Comparison of ENCODE assay signal across 8 cellular contexts in genomic region chr2:216690451-216691209, GRCh38. TPM values are rescaled to one million over a fixed set of nuclear protein-coding genes. Genes with fewer than 3 reads are reported as not detected.
DNase-seq lines count a peak whose midpoint lies in the region; ATAC-seq and TF ChIP-seq lines count a peak whose summit lies in the region.

No MANE protein-coding gene starts in this region.

- H4K5ac ChIP-seq in IMR-90 (ENCODE audit: low read depth, low read length): no peak overlapping the region

- no peak for TF ChIP-seq POLR2A in IMR-90 (IDR thresholded peaks at IDR 0.05; ENCODE audit: low read depth, low read length)

- dilution Hi-C loops in IMR-90 (cut with HindIII; ENCODE audit: low sequenced_read_pairs, unreplicated experiment): loop anchor here (25.0 kb wide), 2 partner anchors 472 to 822 kb away; no protein-coding TSS in a partner anchor

- H2BK5ac ChIP-seq in IMR-90 (ENCODE audit: low read depth, low read length, poor library complexity, severe bottlenecking): peak overlapping the region; percentile 63

- no peak for TF ChIP-seq CTCF in A673 (conservative IDR thresholded peaks at IDR 0.05; ENCODE audit: low read depth, low read length)
- TF ChIP-seq CTCF in IMR-90 (conservative IDR thresholded peaks at IDR 0.05; ENCODE audit: low read depth, low read length): no peak

- H3K4me2 ChIP-seq in IMR-90 (ENCODE audit: low read depth, low read length): peak overlapping the region; percentile 82

- BruUV-seq in A673 (replicated peaks; lab: Mats Ljungman, UMichigan) (no TSS peak), IMR-90 (replicated peaks; lab: Mats Ljungman, UMichigan) (no TSS peak)

- peak overlapping the region; percentile 16; the same call in 1 of the 2 replicates for H3K18ac ChIP-seq in IMR-90 (ENCODE audit: low read depth, low read length)

- H3K9me3 Mint-ChIP-seq in naive thymus-derived CD4-positive, alpha-beta T cell: no peaks in the 10 kb centered on the region

- no peak for TF ChIP-seq RAD21 in IMR-90 (IDR thresholded peaks at IDR 0.05; ENCODE audit: low read length)

- H3K27ac Mint-ChIP-seq in naive thymus-derived CD4-positive, alpha-beta T cell: no peak overlapping the region

- H2AK9ac ChIP-seq in IMR-90 (replicated peaks; ENCODE audit: low read depth, low read length, poor library complexity): no peak overlapping the region

- peak; percentile 0; the same call in 1 of the 2 replicates for ATAC-seq in IMR-90 (ENCODE audit: low read depth)
- no peak for ATAC-seq in naive thymus-derived CD4-positive, alpha-beta T cell

- H2BK120ac ChIP-seq in IMR-90 (ENCODE audit: low read depth, low read length): peak overlapping the region; percentile 7; the same call in 1 of the 2 replicates

- H3K4me1 ChIP-seq in A673 (ENCODE audit: insufficient read depth, low read length, poor library complexity, severe bottlenecking): peaks cover 31% of the 10 kb centered on the region
- peaks cover 5% of the 10 kb centered on the region for H3K4me1 ChIP-seq in IMR-90 (ENCODE audit: control insufficient read depth, insufficient read depth, low read length)
- H3K4me1 ChIP-seq in naive thymus-derived CD4-positive, alpha-beta T cell (ENCODE audit: control insufficient read depth in 2 of 2, insufficient read depth in 2 of 2, low read length in 2 of 2): peaks cover 10 to 28% of the 10 kb centered on the region in 2 donors

- DNase-seq in A673 (ENCODE audit: low spot score) (no peak), IMR-90 (peak; percentile 66), epidermal melanocyte (ENCODE audit: insufficient read length, low spot score) (peak; percentile 50), NCI-H1092 (lab: John Stamatoyannopoulos, UW) (no peak), NCI-H1048 (lab: John Stamatoyannopoulos, UW) (no peak), mesenteric fat pad (ENCODE audit: low spot score) (no peak)
- no peak for DNase-seq in naive thymus-derived CD4-positive, alpha-beta T cell
- no peak for DNase-seq in effector CD4-positive, alpha-beta T cell

- H3K79me1 ChIP-seq in IMR-90 (ENCODE audit: low read depth in 1 of 2, low read length in 2 of 2): peaks cover 0 to 82% of the 10 kb centered on the region in 2 experiments; a peak in 2 of 4 replicates

- no peak overlapping the region for H2BK15ac ChIP-seq in IMR-90 (ENCODE audit: low read depth, low read length)

- H2AK5ac ChIP-seq in IMR-90 (ENCODE audit: low read depth, low read length): no peak overlapping the region

- H3K4ac ChIP-seq in IMR-90 (ENCODE audit: low read depth, low read length): peak overlapping the region; percentile 24

- H3K36me3 ChIP-seq in A673 (ENCODE audit: insufficient read depth, low read length, poor library complexity, severe bottlenecking): no peaks in the 10 kb centered on the region
- peaks cover 72% of the 10 kb centered on the region for H3K36me3 ChIP-seq in IMR-90 (ENCODE audit: control insufficient read depth, insufficient read depth, low read length)
- no peaks in the 10 kb centered on the region for H3K36me3 ChIP-seq in naive thymus-derived CD4-positive, alpha-beta T cell (ENCODE audit: control insufficient read depth in 2 of 3, insufficient read depth in 3 of 3, low read length in 3 of 3)

- H2BK20ac ChIP-seq in IMR-90 (ENCODE audit: low read depth, low read length): no peak overlapping the region

- H3K23ac ChIP-seq in IMR-90 (ENCODE audit: low read depth, low read length): peak overlapping the region; percentile 79

- H2AFZ ChIP-seq in IMR-90 (replicated peaks; ENCODE audit: low read length, poor library complexity): peak overlapping the region; percentile 64

- in situ Hi-C loops in IMR-90 (cut with MboI; ENCODE audit: low sequenced_read_pairs): loop anchor here (10.0 kb wide), 3 partner anchors 364 to 594 kb away; no protein-coding TSS in a partner anchor

- CTCF ChIA-PET in A673 (lab: Charles Lee) (no interaction called here), IMR-90 (lab: Yijun Ruan, JAX) (no interaction called here)
- CTCF ChIA-PET in naive thymus-derived CD4-positive, alpha-beta T cell (lab: Charles Lee): no interaction called here

- H3K9ac ChIP-seq in IMR-90 (ENCODE audit: low read depth, low read length): peak overlapping the region; percentile 90

- WGBS in IMR-90 (ENCODE audit: extremely low coverage in 2 of 2, insufficient read length in 1 of 2), 2 experiments: no CpG with 5 or more reads among the region's 17 CpGs

- peak overlapping the region; percentile 61 for H3K14ac ChIP-seq in IMR-90 (replicated peaks; ENCODE audit: low read depth, low read length)

- H3K27me3 ChIP-seq in A673 (replicated peaks; ENCODE audit: insufficient read depth, low read depth, low read length, poor library complexity) (no peaks in the 10 kb centered on the region), IMR-90 (ENCODE audit: control insufficient read depth, insufficient read depth, low read length) (no peaks in the 10 kb centered on the region)
- H3K27me3 ChIP-seq in naive thymus-derived CD4-positive, alpha-beta T cell (ENCODE audit: control insufficient read depth in 2 of 2, insufficient read depth in 2 of 2, low read length in 2 of 2): peaks cover 3 to 10% of the 10 kb centered on the region in 2 donors

- H3K27me3 Mint-ChIP-seq in naive thymus-derived CD4-positive, alpha-beta T cell: peaks cover 38 to 66% (median 64%) of the 10 kb centered on the region in 5 donors

- peaks cover 95% of the 10 kb centered on the region for H4K20me1 ChIP-seq in IMR-90 (ENCODE audit: insufficient read depth, low read length)

- no peaks in the 10 kb centered on the region for H3K36me3 Mint-ChIP-seq in naive thymus-derived CD4-positive, alpha-beta T cell

- H3K4me3 ChIP-seq in A673 (ENCODE audit: low read depth, low read length, poor library complexity, severe bottlenecking) (peak overlapping the region; percentile 62), IMR-90 (ENCODE audit: insufficient read depth, low read depth, low read length) (peak overlapping the region; percentile 69)
- H3K4me3 ChIP-seq in naive thymus-derived CD4-positive, alpha-beta T cell (ENCODE audit: low read length): no peak overlapping the region

- H3K27ac ChIP-seq in A673 (ENCODE audit: low read depth, low read length, poor library complexity, severe bottlenecking): no peak overlapping the region
- H3K27ac ChIP-seq in IMR-90 (ENCODE audit: insufficient read depth, low read length): peak overlapping the region; percentile 83
- no peak overlapping the region for H3K27ac ChIP-seq in naive thymus-derived CD4-positive, alpha-beta T cell (ENCODE audit: low read depth, low read length)

- peak overlapping the region in 7 of 10 donors; percentile 53 to 92 (median 87) for H3K4me3 Mint-ChIP-seq in naive thymus-derived CD4-positive, alpha-beta T cell

- intact Hi-C loops in A673 (cut with micrococcal nuclease; ENCODE audit: unreplicated experiment): loop anchor here (5.0 to 10.0 kb wide), 2 partner anchors 274 to 637 kb away; no protein-coding TSS in a partner anchor
- intact Hi-C loops in IMR-90 (cut with micrococcal nuclease): loop anchor here (10.0 kb wide), 2 partner anchors 674 to 934 kb away; no protein-coding TSS in a partner anchor
- intact Hi-C loops in naive thymus-derived CD4-positive, alpha-beta T cell (cut with micrococcal nuclease): loop anchor here (5.0 to 10.0 kb wide), 2 partner anchors 534 to 922 kb away; no protein-coding TSS in a partner anchor

- peaks cover 25% of the 10 kb centered on the region for H3K9me1 ChIP-seq in IMR-90 (ENCODE audit: insufficient read depth, low read length)

- H3K9me3 ChIP-seq in A673 (ENCODE audit: low read depth, low read length, poor library complexity, severe bottlenecking) (no peaks in the 10 kb centered on the region), IMR-90 (ENCODE audit: control insufficient read depth, insufficient read depth, low read length) (no peaks in the 10 kb centered on the region)
- no peaks in the 10 kb centered on the region for H3K9me3 ChIP-seq in naive thymus-derived CD4-positive, alpha-beta T cell (ENCODE audit: control insufficient read depth in 2 of 3, low read length in 3 of 3)

- peak overlapping the region; percentile 73; the same call in 1 of the 2 replicates for H3K56ac ChIP-seq in IMR-90 (ENCODE audit: extremely low read depth, insufficient read depth, low read length)

- POLR2A ChIA-PET in A673 (lab: Charles Lee; ENCODE audit: low non-redundant PET) (no interaction called here), IMR-90 (lab: Charles Lee; ENCODE audit: unreplicated experiment) (interaction anchor here (0.6 to 1.1 kb wide), 3 partner anchors 80 to 647 kb away, joined by 3 to 17 read pairs (median 10); no protein-coding TSS in a partner anchor)
- POLR2A ChIA-PET in naive thymus-derived CD4-positive, alpha-beta T cell (lab: Charles Lee): no interaction called here

- peaks cover 12 to 39% (median 32%) of the 10 kb centered on the region in 7 donors for H3K4me1 Mint-ChIP-seq in naive thymus-derived CD4-positive, alpha-beta T cell

- peak overlapping the region; percentile 4 to 17; a peak in 1 of 4 replicates for H4K8ac ChIP-seq in IMR-90 (ENCODE audit: low read depth in 2 of 2, low read length in 2 of 2)

- H4K91ac ChIP-seq in IMR-90 (ENCODE audit: insufficient read depth, low read depth, low read length): peak overlapping the region; percentile 37; the same call in 1 of the 2 replicates

TF ChIP-seq in IMR-90, 13 proteins besides CTCF, POLR2A, EP300 and RAD21:
- no peak for TF ChIP-seq SMC3 (IDR thresholded peaks at IDR 0.05; ENCODE audit: low read depth, low read length)
- TF ChIP-seq CEBPB (IDR thresholded peaks at IDR 0.05; ENCODE audit: low read depth, low read length): peak; percentile 90

RNA-seq across cellular contexts. Expression of gene IGFBP5, which starts 4.7 kb away (rescaled TPM):
- total RNA-seq in A673 (2021) (5.4 and 7.1 TPM in 2 replicates), IMR-90 (2012; rRNA removed) (392 and 433 TPM in 2 replicates), mesenteric fat pad (497 TPM)
- 1,339 and 1,767 TPM in 2 replicates for polyA plus RNA-seq in IMR-90 (2012; rRNA removed)
- 847 and 1,056 TPM in 2 replicates for polyA plus RNA-seq in IMR-90 (2012; cell fraction: cytosol; rRNA removed)
- 732 and 841 TPM in 2 replicates for polyA plus RNA-seq in IMR-90 (2012; cell fraction: nucleus; rRNA removed; ENCODE audit: low replicate concordance)
- not detected for total RNA-seq in naive thymus-derived CD4-positive, alpha-beta T cell
- polyA plus RNA-seq in naive thymus-derived CD4-positive, alpha-beta T cell: not detected

RNA-seq across cellular contexts. Expression of gene IGFBP2, which starts 57.4 kb away (rescaled TPM):
- total RNA-seq in A673 (2021): 614 and 767 TPM in 2 replicates
- 33.5 and 36.7 TPM in 2 replicates for total RNA-seq in IMR-90 (2012; rRNA removed)
- polyA plus RNA-seq in IMR-90 (2012; rRNA removed): 236 and 257 TPM in 2 replicates
- polyA plus RNA-seq in IMR-90 (2012; cell fraction: cytosol; rRNA removed): 205 and 355 TPM in 2 replicates
- polyA plus RNA-seq in IMR-90 (2012; cell fraction: nucleus; rRNA removed; ENCODE audit: low replicate concordance): 73.3 and 119 TPM in 2 replicates
- 10 to 100 TPM in 1 of 5 experiments, not detected in 4; 58.9 TPM for total RNA-seq in naive thymus-derived CD4-positive, alpha-beta T cell
- under 1 TPM in 1 of 2 donors, not detected in 1; 0.18 TPM for polyA plus RNA-seq in naive thymus-derived CD4-positive, alpha-beta T cell
- total RNA-seq in mesenteric fat pad: 59.9 TPM

Comparison
In these comparisons a context has a peak if more than half of its experiments do, and no peak if none do; other contexts are left out.
1. DNase-seq: peak in IMR-90 (single experiment) and epidermal melanocyte (single experiment); none in A673 (single experiment), naive thymus-derived CD4-positive, alpha-beta T cell (0 of 9), effector CD4-positive, alpha-beta T cell (single experiment), NCI-H1092 (single experiment), NCI-H1048 (single experiment) and mesenteric fat pad (single experiment).
2. RNA of gene IGFBP5, which starts 4.7 kb away (total RNA-seq): 497 TPM in mesenteric fat pad (single experiment) and 392 to 433 TPM in IMR-90; 5.4 to 7.1 TPM in A673 and not detected in naive thymus-derived CD4-positive, alpha-beta T cell; every median in the first group is over 10 times any median in the second.
3. RNA of gene IGFBP2, which starts 57.4 kb away (total RNA-seq): 614 to 767 TPM in A673; 59.9 TPM in mesenteric fat pad (single experiment), 33.5 to 36.7 TPM in IMR-90 and 58.9 TPM in naive thymus-derived CD4-positive, alpha-beta T cell; every median in the first group is over 10 times any median in the second.